ENCODE assay signal across 32 cellular contexts in genomic region chr22:19729507-19729906, GRCh38. TPM values are rescaled to one million over a fixed set of nuclear protein-coding genes. Genes with fewer than 3 reads are reported as not detected.
"Had no signal": no experiment of that assay in that cellular context is flagged by ENCODE, and none has a peak within 500 bp of the region (broad histone marks: within the 10 kb centered on the region; RNA-seq: fewer than 3 reads in every experiment).

No MANE protein-coding gene starts in this region.

- H3K4me1 Mint-ChIP-seq: endodermal cell had no signal

- DNase-seq: activated CD4-positive, alpha-beta T cell treated with anti-CD3 and anti-CD28 coated beads for 36 hours; activated CD4-positive, alpha-beta T cell treated with anti-CD3 and anti-CD28 coated beads, Interleukin-2, amount 50 U/mL, for 1 hour; activated CD4-positive, alpha-beta T cell treated with anti-CD3 and anti-CD28 coated beads, Interleukin-2, amount 50 U/mL, for 48 hours; activated CD4-positive, CD25-positive, alpha-beta regulatory T cell; activated CD4-positive, CD25-positive, alpha-beta regulatory T cell treated with anti-CD3 and anti-CD28 coated beads, Interleukin-2, amount 50 U/mL, for 72 hours; activated CD8-positive, alpha-beta memory T cell treated with anti-CD3 and anti-CD28 coated beads for 24 hours; activated CD8-positive, alpha-beta T cell treated with anti-CD3 and anti-CD28 coated beads for 36 hours; activated effector memory CD4-positive, alpha-beta T cell treated with Interleukin-2 at 50 U/mL for 16 hours; activated gamma-delta T cell treated with Interleukin-2 at 50 U/mL for 16 hours; activated naive CD4-positive, alpha-beta T cell treated with anti-CD3 and anti-CD28 coated beads, Interleukin-2, amount 50 U/mL, for 16 hours; activated naive CD4-positive, alpha-beta T cell treated with Interleukin-2 at 50 U/mL for 16 hours; activated naive CD8-positive, alpha-beta T cell treated with anti-CD3 and anti-CD28 coated beads for 36 hours; activated naive CD8-positive, alpha-beta T cell treated with anti-CD3 and anti-CD28 coated beads, Interleukin-2, amount 50 U/mL, for 24 hours; activated T-cell treated with anti-CD3 and anti-CD28 coated beads, Interleukin-2, amount 50 U/mL, for 4 hours; adrenal gland; amygdala; aorta; body of pancreas; dorsolateral prefrontal cortex; effector memory CD4-positive, alpha-beta T cell; endodermal cell; foreskin fibroblast; heart left ventricle; T-helper 2 cell had no signal

- H3K27me3 ChIP-seq: adrenal gland had no signal

- H3K4me3 ChIP-seq: adrenal gland, body of pancreas, cardiac muscle cell, coronary artery, dorsolateral prefrontal cortex, heart left ventricle had no signal

- ATAC-seq: activated CD4-positive, alpha-beta T cell treated with anti-CD3 and anti-CD28 coated beads for 36 hours; activated CD8-positive, alpha-beta T cell treated with anti-CD3 and anti-CD28 coated beads for 36 hours; activated naive CD8-positive, alpha-beta T cell treated with anti-CD3 and anti-CD28 coated beads, Interleukin-2, amount 50 U/mL, for 24 hours; activated T-cell treated with anti-CD3 and anti-CD28 coated beads, Interleukin-2, amount 50 U/mL, for 4 hours; body of pancreas had no signal

- H3K36me3 Mint-ChIP-seq: activated naive CD8-positive, alpha-beta T cell treated with anti-CD3 and anti-CD28 coated beads for 36 hours had no signal

- H3K36me3 ChIP-seq: adrenal gland, cardiac muscle cell, heart left ventricle had no signal

- H3K9me3 Mint-ChIP-seq: activated CD8-positive, alpha-beta T cell treated with anti-CD3 and anti-CD28 coated beads for 36 hours; activated naive CD8-positive, alpha-beta T cell treated with anti-CD3 and anti-CD28 coated beads for 36 hours; activated naive CD8-positive, alpha-beta T cell treated with anti-CD3 and anti-CD28 coated beads, Interleukin-2, amount 50 U/mL, for 24 hours; activated T-cell treated with anti-CD3 and anti-CD28 coated beads, Interleukin-2, amount 50 U/mL, for 4 hours; activated T-helper 17 cell treated with anti-CD3 and anti-CD28 coated beads, Interleukin-2, amount 50 U/mL, for 72 hours; central memory CD8-positive, alpha-beta T cell; dendritic cell treated with granulocyte-macrophage colony-stimulating factor and Interleukin-4, amounts not matched to agents 40 ng/mL and 50 ng/mL, for 4 days; endodermal cell had no signal

- H3K4me3 Mint-ChIP-seq: activated CD4-positive, alpha-beta T cell treated with anti-CD3 and anti-CD28 coated beads for 36 hours; activated CD8-positive, alpha-beta T cell treated with anti-CD3 and anti-CD28 coated beads for 36 hours; activated naive CD8-positive, alpha-beta T cell treated with anti-CD3 and anti-CD28 coated beads for 36 hours; activated naive CD8-positive, alpha-beta T cell treated with anti-CD3 and anti-CD28 coated beads, Interleukin-2, amount 50 U/mL, for 24 hours; activated T-cell treated with anti-CD3 and anti-CD28 coated beads, Interleukin-2, amount 50 U/mL, for 4 hours; activated T-helper 17 cell treated with anti-CD3 and anti-CD28 coated beads, Interleukin-2, amount 50 U/mL, for 72 hours; central memory CD8-positive, alpha-beta T cell; dendritic cell treated with granulocyte-macrophage colony-stimulating factor and Interleukin-4, amounts not matched to agents 40 ng/mL and 50 ng/mL, for 4 days; endodermal cell had no signal

- H3K27ac Mint-ChIP-seq: activated CD4-positive, alpha-beta T cell treated with anti-CD3 and anti-CD28 coated beads for 36 hours; activated CD8-positive, alpha-beta T cell treated with anti-CD3 and anti-CD28 coated beads for 36 hours; activated naive CD8-positive, alpha-beta T cell treated with anti-CD3 and anti-CD28 coated beads for 36 hours; activated naive CD8-positive, alpha-beta T cell treated with anti-CD3 and anti-CD28 coated beads, Interleukin-2, amount 50 U/mL, for 24 hours; activated T-helper 17 cell treated with anti-CD3 and anti-CD28 coated beads, Interleukin-2, amount 50 U/mL, for 72 hours; dendritic cell treated with granulocyte-macrophage colony-stimulating factor and Interleukin-4, amounts not matched to agents 40 ng/mL and 50 ng/mL, for 4 days; endodermal cell had no signal

- FAIRE-seq: frontal cortex had no signal

- H3K27ac ChIP-seq: adrenal gland, body of pancreas, cardiac muscle cell, coronary artery, heart left ventricle had no signal

- H3K9me3 ChIP-seq: adrenal gland, body of pancreas, heart left ventricle had no signal

RNA-seq across cellular contexts. Expression of gene GP1BB, which starts 6.2 kb away (rescaled TPM):
- total RNA-seq: activated CD4-positive, alpha-beta T cell treated with anti-CD3 and anti-CD28 coated beads for 36 hours; activated CD8-positive, alpha-beta T cell treated with anti-CD3 and anti-CD28 coated beads for 36 hours; activated naive CD8-positive, alpha-beta T cell treated with anti-CD3 and anti-CD28 coated beads for 36 hours; activated T-helper 17 cell treated with anti-CD3 and anti-CD28 coated beads, Interleukin-2, amount 50 U/mL, for 72 hours; T-helper 1 cell treated with Interleukin-12 subunit alpha and Interleukin-12 subunit beta and Interleukin-4 antibody, amounts not matched to agents 30 ng/mL and 1 ng/mL, for 36 hours had no signal

RNA-seq across cellular contexts. Expression of gene SEPTIN5, which starts 15.2 kb away (rescaled TPM):
- total RNA-seq: T-helper 1 cell treated with Interleukin-12 subunit alpha and Interleukin-12 subunit beta and Interleukin-4 antibody, amounts not matched to agents 30 ng/mL and 1 ng/mL, for 36 hours had no signal

RNA-seq across cellular contexts. Expression of gene TBX1, which starts 31.1 kb away (rescaled TPM):
- total RNA-seq: activated CD4-positive, alpha-beta T cell treated with anti-CD3 and anti-CD28 coated beads for 36 hours; activated CD8-positive, alpha-beta T cell treated with anti-CD3 and anti-CD28 coated beads for 36 hours; activated naive CD8-positive, alpha-beta T cell treated with anti-CD3 and anti-CD28 coated beads for 36 hours; activated T-cell treated with anti-CD3 and anti-CD28 coated beads, Interleukin-2, amount 50 U/mL, for 4 hours; activated T-helper 17 cell treated with anti-CD3 and anti-CD28 coated beads, Interleukin-2, amount 50 U/mL, for 72 hours; epithelial cell of proximal tubule; frontal cortex; T-helper 1 cell treated with Interleukin-12 subunit alpha and Interleukin-12 subunit beta and Interleukin-4 antibody, amounts not matched to agents 30 ng/mL and 1 ng/mL, for 36 hours had no signal
